In the genomic region with DNA sequence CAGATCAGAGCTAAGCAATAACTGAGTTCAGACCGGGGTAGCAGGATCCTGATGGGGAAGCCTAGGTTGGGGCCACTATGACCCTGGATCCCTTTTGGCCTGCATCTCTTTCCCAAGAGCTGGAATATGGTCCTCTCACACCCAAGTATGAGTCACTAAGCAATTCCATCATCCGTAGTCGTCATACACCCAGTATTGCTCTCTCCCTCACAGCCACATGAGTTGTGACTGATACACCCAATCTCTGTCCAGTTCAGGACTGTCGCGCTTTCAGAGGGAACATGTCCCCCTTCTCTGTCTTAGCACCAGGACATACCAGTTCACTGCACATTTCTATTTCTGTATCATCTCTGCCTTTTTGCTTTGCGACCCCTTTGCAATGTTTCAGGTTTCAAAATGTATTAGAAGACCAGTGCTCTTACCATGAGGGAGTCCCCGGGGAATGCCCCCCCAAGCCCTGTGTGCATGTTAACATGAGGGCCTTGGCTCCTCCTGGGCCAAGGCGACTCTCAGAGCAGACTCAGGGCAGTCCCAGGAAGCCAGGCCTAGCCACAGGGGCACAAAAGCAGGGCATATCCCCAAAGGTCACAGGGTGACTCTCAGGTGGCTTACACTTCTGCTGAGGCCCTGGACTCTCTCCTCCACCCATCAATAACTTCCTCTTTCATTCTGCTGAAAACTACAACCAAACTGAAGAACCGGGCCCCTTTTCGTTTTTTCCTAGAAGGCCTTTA, we compare ENCODE assay signal across 10 cellular contexts.
DNase-seq lines count a peak whose midpoint lies in the region; ATAC-seq, FAIRE-seq and TF ChIP-seq lines count a peak whose summit lies in the region.
"Had no signal": no experiment of that assay in that cellular context is flagged by ENCODE, and none has a peak within 500 bp of the region (broad histone marks: within the 10 kb centered on the region; RNA-seq: fewer than 3 reads in every experiment).

No MANE protein-coding gene starts in this region.

- peaks cover 12% of the 10 kb centered on the region for H3K4me1 Mint-ChIP-seq in T-helper 17 cell

- peak overlapping the region; percentile 19 for H3K27ac Mint-ChIP-seq in T-helper 17 cell

- DNase-seq in GM12892 (ENCODE audit: insufficient read length) (peak; percentile 32), H54 (ENCODE audit: insufficient read length, low spot score) (peak; percentile 50), T-helper 17 cell (no peak), mucosa of descending colon (no peak), iPS-NIHi11 (ENCODE audit: low spot score) (no peak), occipital lobe (lab: John Stamatoyannopoulos, UW) (no peak)
- DNase-seq: GF-D8, GOT3, kidney had no signal

- FAIRE-seq in GM12892 (lab: Jason Lieb, UNC) (peak; percentile 70), H54 (lab: Jason Lieb, UNC) (peak; percentile 36)
- FAIRE-seq: kidney had no signal

- H3K4me3 Mint-ChIP-seq in T-helper 17 cell, result no peak overlapping the region

- no peaks in the 10 kb centered on the region for H3K9me3 ChIP-seq in T-helper 17 cell (ENCODE audit: control insufficient read depth, low read length, poor library complexity, severe bottlenecking)
- H3K9me3 ChIP-seq in mucosa of descending colon, result no peaks in the 10 kb centered on the region

- H3K27me3 Mint-ChIP-seq in T-helper 17 cell, result no peaks in the 10 kb centered on the region

- no peaks in the 10 kb centered on the region for H3K36me3 ChIP-seq in mucosa of descending colon (ENCODE audit: low read depth)

- TF ChIP-seq POLR2A in GM12892 (IDR thresholded peaks at IDR 0.05; ENCODE audit: low read depth, low read length) (no peak), H54 (IDR thresholded peaks at IDR 0.05; ENCODE audit: low read depth, low read length) (no peak)

- H3K4me1 ChIP-seq in mucosa of descending colon (ENCODE audit: low read depth), result no peaks in the 10 kb centered on the region

- H3K4me3 ChIP-seq in mucosa of descending colon, result no peak overlapping the region

- ATAC-seq in T-helper 17 cell (no peak), mucosa of descending colon (peak; percentile 66), HG03280 (IDR thresholded peaks at IDR 0.05; ENCODE audit: unreplicated experiment) (no peak)

- H3K36me3 Mint-ChIP-seq in T-helper 17 cell (ENCODE audit: low read depth), result no peaks in the 10 kb centered on the region

- intact Hi-C loops in mucosa of descending colon (cut with DNase I, micrococcal nuclease), result loop anchor here in 1 of 2 donors (10.0 kb wide), 1 partner anchor 771 kb away; no protein-coding TSS in a partner anchor

- TF ChIP-seq CTCF in mucosa of descending colon (IDR thresholded peaks at IDR 0.05), result no peak

Comparison
In these comparisons a context has a peak if more than half of its experiments do, and no peak if none do; other contexts are left out.
1. DNase-seq: peak in GM12892 (single experiment) and H54 (single experiment); none in T-helper 17 cell (0 of 3), mucosa of descending colon (0 of 3), iPS-NIHi11 (single experiment) and occipital lobe (single experiment).